In genomic region chr6:109450801-109451200, GRCh38 we compare ENCODE assay signal across 25 cellular contexts. TPM values are rescaled to one million over a fixed set of nuclear protein-coding genes. Genes with fewer than 3 reads are reported as not detected.
DNase-seq lines count a peak whose midpoint lies in the region; ATAC-seq and TF ChIP-seq lines count a peak whose summit lies in the region.
"Had no signal": no experiment of that assay in that cellular context is flagged by ENCODE, and none has a peak within 500 bp of the region (broad histone marks: within the 10 kb centered on the region; RNA-seq: fewer than 3 reads in every experiment).

No MANE protein-coding gene starts in this region.

- ATAC-seq in activated naive CD8-positive, alpha-beta T cell treated with anti-CD3 and anti-CD28 coated beads, Interleukin-2, amount 10 ng/mL, durations not matched to agents 7 days and 5 days (ENCODE audit: low read depth), result no peak
- no peak for ATAC-seq in GM18517 (IDR thresholded peaks at IDR 0.05; ENCODE audit: unreplicated experiment)
- no peak for ATAC-seq in HG03460 (IDR thresholded peaks at IDR 0.05; ENCODE audit: unreplicated experiment)
- ATAC-seq: activated T-cell treated with anti-CD3 and anti-CD28 coated beads, Interleukin-2, amount 50 U/mL, for 4 hours; CD8-positive, alpha-beta T cell; left lung; right cardiac atrium had no signal

- H3K9me3 Mint-ChIP-seq in activated naive CD8-positive, alpha-beta T cell treated with anti-CD3 and anti-CD28 coated beads, Interleukin-2, amount 10 ng/mL, durations not matched to agents 7 days and 5 days, result no peaks in the 10 kb centered on the region
- H3K9me3 Mint-ChIP-seq in activated naive CD8-positive, alpha-beta T cell treated with anti-CD3 and anti-CD28 coated beads for 36 hours, result no peaks in the 10 kb centered on the region
- H3K9me3 Mint-ChIP-seq in immature natural killer cell, result no peaks in the 10 kb centered on the region
- H3K9me3 Mint-ChIP-seq: activated CD4-positive, alpha-beta memory T cell treated with anti-CD3 and anti-CD28 coated beads, Interleukin-2, amount 10 ng/mL, durations not matched to agents 7 days and 5 days; activated T-cell treated with anti-CD3 and anti-CD28 coated beads, Interleukin-2, amount 50 U/mL, for 4 hours; CD8-positive, alpha-beta T cell; endodermal cell; nephron progenitor cell had no signal

- H3K27me3 Mint-ChIP-seq in activated naive CD8-positive, alpha-beta T cell treated with anti-CD3 and anti-CD28 coated beads, Interleukin-2, amount 10 ng/mL, durations not matched to agents 7 days and 5 days, result no peaks in the 10 kb centered on the region
- no peaks in the 10 kb centered on the region for H3K27me3 Mint-ChIP-seq in activated naive CD8-positive, alpha-beta T cell treated with anti-CD3 and anti-CD28 coated beads for 36 hours
- H3K27me3 Mint-ChIP-seq in immature natural killer cell (ENCODE audit: low read depth in 3 of 3), result peaks cover 11 to 17% (median 15%) of the 10 kb centered on the region in 3 donors
- H3K27me3 Mint-ChIP-seq: activated CD4-positive, alpha-beta memory T cell treated with anti-CD3 and anti-CD28 coated beads, Interleukin-2, amount 10 ng/mL, durations not matched to agents 7 days and 5 days had no signal

- no peak overlapping the region for H3K4me3 Mint-ChIP-seq in activated naive CD8-positive, alpha-beta T cell treated with anti-CD3 and anti-CD28 coated beads, Interleukin-2, amount 10 ng/mL, durations not matched to agents 7 days and 5 days
- H3K4me3 Mint-ChIP-seq in activated naive CD8-positive, alpha-beta T cell treated with anti-CD3 and anti-CD28 coated beads for 36 hours, result no peak overlapping the region
- H3K4me3 Mint-ChIP-seq in immature natural killer cell, result no peak overlapping the region
- H3K4me3 Mint-ChIP-seq: activated T-cell treated with anti-CD3 and anti-CD28 coated beads, Interleukin-2, amount 50 U/mL, for 4 hours; endodermal cell; nephron progenitor cell had no signal

- no peak for TF ChIP-seq EP300 in Ishikawa (IDR thresholded peaks at IDR 0.05; ENCODE audit: borderline replicate concordance)

- H3K36me3 Mint-ChIP-seq in activated naive CD8-positive, alpha-beta T cell treated with anti-CD3 and anti-CD28 coated beads, Interleukin-2, amount 10 ng/mL, durations not matched to agents 7 days and 5 days, result peaks cover 21% of the 10 kb centered on the region
- H3K36me3 Mint-ChIP-seq in activated naive CD8-positive, alpha-beta T cell treated with anti-CD3 and anti-CD28 coated beads for 36 hours, result peaks cover 15% of the 10 kb centered on the region
- peaks cover 4 to 15% (median 7%) of the 10 kb centered on the region in 3 donors for H3K36me3 Mint-ChIP-seq in immature natural killer cell

- DNase-seq in activated naive CD8-positive, alpha-beta T cell treated with anti-CD3 and anti-CD28 coated beads, Interleukin-2, amount 10 ng/mL, durations not matched to agents 7 days and 5 days, result no peak
- DNase-seq in activated naive CD8-positive, alpha-beta T cell treated with anti-CD3 and anti-CD28 coated beads for 36 hours, result no peak
- no peak for DNase-seq in immature natural killer cell
- DNase-seq in GOT3 (lab: John Stamatoyannopoulos, UW), result no peak
- DNase-seq: activated CD4-positive, alpha-beta memory T cell treated with anti-CD3 and anti-CD28 coated beads, Interleukin-2, amount 10 ng/mL, durations not matched to agents 7 days and 5 days; activated naive CD4-positive, alpha-beta T cell treated with anti-CD3 and anti-CD28 coated beads, Interleukin-2, amount 50 U/mL, for 16 hours; activated T-cell treated with anti-CD3 and anti-CD28 coated beads, Interleukin-2, amount 50 U/mL, for 4 hours; aorta; CD8-positive, alpha-beta T cell; DMS79 treated with DMSO at 0.1 percent for 48 hours; endodermal cell; esophagus squamous epithelium; Kasumi-1; left lung; NCI-H1694 treated with DMSO at 0.1 percent for 48 hours; NCI-H2227 treated with DMSO at 0.1 percent for 48 hours; NCI-H748 treated with DMSO at 0.1 percent for 48 hours; nephron progenitor cell; right cardiac atrium; stimulated activated CD4-positive, alpha-beta T cell treated with anti-CD3 and anti-CD28 coated beads, Interleukin-4, amount 100 ng/mL, for 1 hour; stimulated activated naive CD4-positive, alpha-beta T cell treated with Interleukin-2 at 50 U/mL for 16 hours; T1000 had no signal

- peak overlapping the region; percentile 5 for H3K27ac Mint-ChIP-seq in activated naive CD8-positive, alpha-beta T cell treated with anti-CD3 and anti-CD28 coated beads, Interleukin-2, amount 10 ng/mL, durations not matched to agents 7 days and 5 days
- H3K27ac Mint-ChIP-seq in activated naive CD8-positive, alpha-beta T cell treated with anti-CD3 and anti-CD28 coated beads for 36 hours, result no peak overlapping the region
- H3K27ac Mint-ChIP-seq in immature natural killer cell, result peak overlapping the region in 4 of 6 donors; percentile 5 to 54 (median 22)
- H3K27ac Mint-ChIP-seq: endodermal cell, nephron progenitor cell had no signal

- POLR2A ChIA-PET in activated naive CD8-positive, alpha-beta T cell treated with anti-CD3 and anti-CD28 coated beads, Interleukin-2, amount 10 ng/mL, durations not matched to agents 7 days and 5 days (lab: Charles Lee), result interaction anchor here (1.0 to 5.8 kb wide), 4 partner anchors 10 to 68 kb away, joined by 3 to 35 read pairs (median 12); partner anchors contain the start of genes CD164, PPIL6, SMPD2 and ZBTB24

- no peak for TF ChIP-seq RAD21 in Ishikawa (IDR thresholded peaks at IDR 0.05; ENCODE audit: low read depth)

- H3K4me1 Mint-ChIP-seq in activated naive CD8-positive, alpha-beta T cell treated with anti-CD3 and anti-CD28 coated beads, Interleukin-2, amount 10 ng/mL, durations not matched to agents 7 days and 5 days, result peaks cover 37% of the 10 kb centered on the region
- H3K4me1 Mint-ChIP-seq in activated naive CD8-positive, alpha-beta T cell treated with anti-CD3 and anti-CD28 coated beads for 36 hours, result peaks cover 29% of the 10 kb centered on the region
- peaks cover 49 to 62% of the 10 kb centered on the region in 2 donors for H3K4me1 Mint-ChIP-seq in immature natural killer cell
- H3K4me1 Mint-ChIP-seq: endodermal cell had no signal

TF ChIP-seq in Ishikawa, 13 proteins besides CTCF, POLR2A, EP300 and RAD21:
- TF ChIP-seq TCF12 (IDR thresholded peaks at IDR 0.05; ENCODE audit: low read depth) (no peak), NFIC (IDR thresholded peaks at IDR 0.05) (peak; percentile 62)

RNA-seq across cellular contexts. Expression of gene MICAL1, which starts 4.8 kb away (rescaled TPM):
- total RNA-seq in activated naive CD8-positive, alpha-beta T cell treated with anti-CD3 and anti-CD28 coated beads, Interleukin-2, amount 10 ng/mL, durations not matched to agents 7 days and 5 days, result 10 to 100 TPM; 80.4 to 81.5 TPM
- total RNA-seq in activated naive CD8-positive, alpha-beta T cell treated with anti-CD3 and anti-CD28 coated beads for 36 hours, result 10 to 100 TPM; 21.2 to 23.5 TPM
- 10 to 100 TPM in 1 of 3 donors, 1 to 10 TPM in 2; 7.5 to 13.4 (median 9.5) TPM for polyA plus RNA-seq in immature natural killer cell

RNA-seq across cellular contexts. Expression of gene SMPD2, which starts 10.3 kb away (rescaled TPM):
- total RNA-seq in activated naive CD8-positive, alpha-beta T cell treated with anti-CD3 and anti-CD28 coated beads, Interleukin-2, amount 10 ng/mL, durations not matched to agents 7 days and 5 days, result 10 to 100 TPM; 15.6 to 16.6 TPM
- 1 to 10 TPM; 7.0 to 7.9 TPM for total RNA-seq in activated naive CD8-positive, alpha-beta T cell treated with anti-CD3 and anti-CD28 coated beads for 36 hours
- polyA plus RNA-seq in immature natural killer cell, result 10 to 100 TPM; 10.2 to 19.0 (median 13.2) TPM

RNA-seq across cellular contexts. Expression of gene PPIL6, which starts 10.4 kb away (rescaled TPM):
- total RNA-seq in activated naive CD8-positive, alpha-beta T cell treated with anti-CD3 and anti-CD28 coated beads, Interleukin-2, amount 10 ng/mL, durations not matched to agents 7 days and 5 days, result under 1 TPM; 0.17 to 0.53 TPM
- total RNA-seq in activated naive CD8-positive, alpha-beta T cell treated with anti-CD3 and anti-CD28 coated beads for 36 hours, result under 1 TPM; 0.60 to 0.64 TPM
- polyA plus RNA-seq in immature natural killer cell, result 1 to 10 TPM in 1 of 3 donors, under 1 TPM in 2; 0.15 to 1.0 (median 0.44) TPM
- total RNA-seq: activated CD4-positive, alpha-beta memory T cell treated with anti-CD3 and anti-CD28 coated beads, Interleukin-2, amount 10 ng/mL, durations not matched to agents 7 days and 5 days had no signal

RNA-seq across cellular contexts. Expression of gene ZBTB24, which starts 32.2 kb away (rescaled TPM):
- total RNA-seq in activated naive CD8-positive, alpha-beta T cell treated with anti-CD3 and anti-CD28 coated beads, Interleukin-2, amount 10 ng/mL, durations not matched to agents 7 days and 5 days, result 10 to 100 TPM; 19.7 to 20.0 TPM
- total RNA-seq in activated naive CD8-positive, alpha-beta T cell treated with anti-CD3 and anti-CD28 coated beads for 36 hours, result 10 to 100 TPM; 16.1 to 16.5 TPM
- 1 to 10 TPM; 3.1 to 6.6 (median 4.1) TPM for polyA plus RNA-seq in immature natural killer cell
